In genomic region chr16:87677830-87678229, GRCh38 we compare ENCODE assay signal across 37 cellular contexts.
"Had no signal": no experiment of that assay in that cellular context is flagged by ENCODE, and none has a peak within 500 bp of the region (broad histone marks: within the 10 kb centered on the region; RNA-seq: fewer than 3 reads in every experiment).

No MANE protein-coding gene starts in this region.

- H3K9me3 ChIP-seq: ascending aorta had no signal

- H3K4me1 ChIP-seq: ascending aorta had no signal

- H3K36me3 ChIP-seq: ascending aorta, cardiac muscle cell had no signal

- ATAC-seq: activated CD4-positive, alpha-beta T cell treated with anti-CD3 and anti-CD28 coated beads for 36 hours; activated CD4-positive, CD25-positive, alpha-beta regulatory T cell treated with anti-CD3 and anti-CD28 coated beads, Interleukin-2, amount 50 U/mL, for 24 hours; activated CD8-positive, alpha-beta memory T cell treated with anti-CD3 and anti-CD28 coated beads, Interleukin-2, amount 10 ng/mL, durations not matched to agents 7 days and 5 days; activated CD8-positive, alpha-beta T cell treated with anti-CD3 and anti-CD28 coated beads, Interleukin-2, amount 10 ng/mL, durations not matched to agents 7 days and 5 days; activated naive CD8-positive, alpha-beta T cell treated with anti-CD3 and anti-CD28 coated beads, Interleukin-2, amount 50 U/mL, for 24 hours had no signal

- H3K27ac Mint-ChIP-seq: activated CD4-positive, alpha-beta memory T cell treated with anti-CD3 and anti-CD28 coated beads, Interleukin-2, amount 10 ng/mL, durations not matched to agents 7 days and 5 days; activated CD4-positive, alpha-beta T cell treated with anti-CD3 and anti-CD28 coated beads for 36 hours; activated CD4-positive, alpha-beta T cell treated with anti-CD3 and anti-CD28 coated beads, Interleukin-2, amount 10 ng/mL, durations not matched to agents 7 days and 5 days; activated CD8-positive, alpha-beta memory T cell treated with anti-CD3 and anti-CD28 coated beads, Interleukin-2, amount 10 ng/mL, durations not matched to agents 7 days and 5 days; activated CD8-positive, alpha-beta T cell treated with anti-CD3 and anti-CD28 coated beads, Interleukin-2, amount 10 ng/mL, durations not matched to agents 7 days and 5 days; activated naive CD4-positive, alpha-beta T cell treated with anti-CD3 and anti-CD28 coated beads, Interleukin-2, amount 10 ng/mL, durations not matched to agents 7 days and 5 days; activated naive CD4-positive, alpha-beta T cell treated with anti-CD3 and anti-CD28 coated beads, Interleukin-2, amount 50 U/mL, for 24 hours; activated naive CD8-positive, alpha-beta T cell; activated naive CD8-positive, alpha-beta T cell treated with anti-CD3 and anti-CD28 coated beads, Interleukin-2, amount 10 ng/mL, durations not matched to agents 7 days and 5 days; activated naive CD8-positive, alpha-beta T cell treated with anti-CD3 and anti-CD28 coated beads, Interleukin-2, amount 50 U/mL, for 24 hours; activated T-helper 2 cell treated with anti-CD3 and anti-CD28 coated beads, Interferon-gamma antibody, Interleukin-2, Interleukin-4, amounts not matched to agents 10 μg/mL and 5 μg/mL and 100 μg/mL, durations not matched to agents 14 hours and 24 hours and 36 hours; brain; T-helper 1 cell treated with Interleukin-12 subunit alpha and Interleukin-12 subunit beta and Interleukin-4 antibody, amounts not matched to agents 30 μg/mL and 1 μg/mL, for 36 hours; T-helper 2 cell treated with Interferon-gamma antibody and Interleukin-4, amounts not matched to agents 5 μg/mL and 100 μg/mL, for 36 hours had no signal

- H3K27me3 ChIP-seq: ascending aorta, cardiac muscle cell had no signal

- H3K4me3 ChIP-seq: ascending aorta, cardiac muscle cell had no signal

- H3K9me3 Mint-ChIP-seq: activated CD4-positive, alpha-beta memory T cell treated with anti-CD3 and anti-CD28 coated beads, Interleukin-2, amount 10 ng/mL, durations not matched to agents 7 days and 5 days; activated CD4-positive, alpha-beta T cell treated with anti-CD3 and anti-CD28 coated beads, Interleukin-2, amount 10 ng/mL, durations not matched to agents 7 days and 5 days; activated naive CD4-positive, alpha-beta T cell treated with anti-CD3 and anti-CD28 coated beads, Interleukin-2, amount 10 ng/mL, durations not matched to agents 7 days and 5 days; activated naive CD4-positive, alpha-beta T cell treated with anti-CD3 and anti-CD28 coated beads, Interleukin-2, amount 50 U/mL, for 24 hours; activated naive CD8-positive, alpha-beta T cell treated with anti-CD3 and anti-CD28 coated beads, Interleukin-2, amount 10 ng/mL, durations not matched to agents 7 days and 5 days; activated naive CD8-positive, alpha-beta T cell treated with anti-CD3 and anti-CD28 coated beads, Interleukin-2, amount 50 U/mL, for 24 hours; activated T-helper 2 cell treated with anti-CD3 and anti-CD28 coated beads, Interferon-gamma antibody, Interleukin-2, Interleukin-4, amounts not matched to agents 10 μg/mL and 5 μg/mL and 100 μg/mL, durations not matched to agents 14 hours and 24 hours and 36 hours; brain; central memory CD8-positive, alpha-beta T cell; T-helper 1 cell treated with Interleukin-12 subunit alpha and Interleukin-12 subunit beta and Interleukin-4 antibody, amounts not matched to agents 30 μg/mL and 1 μg/mL, for 36 hours; T-helper 2 cell treated with Interferon-gamma antibody and Interleukin-4, amounts not matched to agents 5 μg/mL and 100 μg/mL, for 36 hours had no signal

- H3K27me3 Mint-ChIP-seq: activated CD4-positive, alpha-beta memory T cell treated with anti-CD3 and anti-CD28 coated beads, Interleukin-2, amount 10 ng/mL, durations not matched to agents 7 days and 5 days; activated CD4-positive, alpha-beta T cell treated with anti-CD3 and anti-CD28 coated beads for 36 hours; activated CD4-positive, alpha-beta T cell treated with anti-CD3 and anti-CD28 coated beads, Interleukin-2, amount 10 ng/mL, durations not matched to agents 7 days and 5 days; activated naive CD4-positive, alpha-beta T cell treated with anti-CD3 and anti-CD28 coated beads, Interleukin-2, amount 50 U/mL, for 24 hours; brain had no signal

- H3K4me3 Mint-ChIP-seq: activated CD4-positive, alpha-beta memory T cell treated with anti-CD3 and anti-CD28 coated beads, Interleukin-2, amount 10 ng/mL, durations not matched to agents 7 days and 5 days; activated CD4-positive, alpha-beta T cell treated with anti-CD3 and anti-CD28 coated beads for 36 hours; activated CD4-positive, alpha-beta T cell treated with anti-CD3 and anti-CD28 coated beads, Interleukin-2, amount 10 ng/mL, durations not matched to agents 7 days and 5 days; activated CD8-positive, alpha-beta memory T cell treated with anti-CD3 and anti-CD28 coated beads, Interleukin-2, amount 10 ng/mL, durations not matched to agents 7 days and 5 days; activated CD8-positive, alpha-beta T cell treated with anti-CD3 and anti-CD28 coated beads, Interleukin-2, amount 10 ng/mL, durations not matched to agents 7 days and 5 days; activated naive CD4-positive, alpha-beta T cell treated with anti-CD3 and anti-CD28 coated beads, Interleukin-2, amount 10 ng/mL, durations not matched to agents 7 days and 5 days; activated naive CD4-positive, alpha-beta T cell treated with anti-CD3 and anti-CD28 coated beads, Interleukin-2, amount 50 U/mL, for 24 hours; activated naive CD8-positive, alpha-beta T cell; activated naive CD8-positive, alpha-beta T cell treated with anti-CD3 and anti-CD28 coated beads, Interleukin-2, amount 10 ng/mL, durations not matched to agents 7 days and 5 days; activated naive CD8-positive, alpha-beta T cell treated with anti-CD3 and anti-CD28 coated beads, Interleukin-2, amount 50 U/mL, for 24 hours; brain; central memory CD8-positive, alpha-beta T cell; T-helper 1 cell treated with Interleukin-12 subunit alpha and Interleukin-12 subunit beta and Interleukin-4 antibody, amounts not matched to agents 30 μg/mL and 1 μg/mL, for 36 hours; T-helper 2 cell treated with Interferon-gamma antibody and Interleukin-4, amounts not matched to agents 5 μg/mL and 100 μg/mL, for 36 hours had no signal

- H3K4me1 Mint-ChIP-seq: activated CD4-positive, alpha-beta T cell treated with anti-CD3 and anti-CD28 coated beads, Interleukin-2, amount 10 ng/mL, durations not matched to agents 7 days and 5 days had no signal

- DNase-seq: activated CD4-positive, alpha-beta memory T cell treated with anti-CD3 and anti-CD28 coated beads, Interleukin-2, amount 10 ng/mL, durations not matched to agents 7 days and 5 days; activated CD4-positive, alpha-beta T cell treated with anti-CD3 and anti-CD28 coated beads for 1 hour; activated CD4-positive, alpha-beta T cell treated with anti-CD3 and anti-CD28 coated beads for 36 hours; activated CD4-positive, alpha-beta T cell treated with anti-CD3 and anti-CD28 coated beads for 48 hours; activated CD4-positive, alpha-beta T cell treated with anti-CD3 and anti-CD28 coated beads, Interleukin-2, amount 10 ng/mL, durations not matched to agents 7 days and 5 days; activated CD4-positive, alpha-beta T cell treated with anti-CD3 and anti-CD28 coated beads, Interleukin-2, amount 50 U/mL, for 48 hours; activated CD4-positive, CD25-positive, alpha-beta regulatory T cell; activated CD8-positive, alpha-beta memory T cell treated with anti-CD3 and anti-CD28 coated beads for 24 hours; activated CD8-positive, alpha-beta memory T cell treated with anti-CD3 and anti-CD28 coated beads, Interleukin-2, amount 10 ng/mL, durations not matched to agents 7 days and 5 days; activated CD8-positive, alpha-beta memory T cell treated with anti-CD3 and anti-CD28 coated beads, Interleukin-2, amount 50 U/mL, for 48 hours; activated CD8-positive, alpha-beta T cell treated with anti-CD3 and anti-CD28 coated beads, Interleukin-2, amount 10 ng/mL, durations not matched to agents 7 days and 5 days; activated effector memory CD4-positive, alpha-beta T cell treated with Interleukin-2 at 50 U/mL for 16 hours; activated gamma-delta T cell; activated naive CD4-positive, alpha-beta T cell treated with anti-CD3 and anti-CD28 coated beads, Interleukin-2, amount 10 ng/mL, durations not matched to agents 7 days and 5 days; activated naive CD4-positive, alpha-beta T cell treated with Interleukin-2 at 50 U/mL for 16 hours; activated naive CD8-positive, alpha-beta T cell treated with anti-CD3 and anti-CD28 coated beads, Interleukin-2, amount 10 ng/mL, durations not matched to agents 7 days and 5 days; activated naive CD8-positive, alpha-beta T cell treated with anti-CD3 and anti-CD28 coated beads, Interleukin-2, amount 50 U/mL, for 24 hours; activated T-cell treated with anti-CD3 and anti-CD28 coated beads, Interleukin-2, amount 50 U/mL, for 48 hours; amygdala; anterior cingulate cortex; cerebellar nuclear complex; T-helper 1 cell; T-helper 2 cell; T-helper 9 cell had no signal

- H3K27ac ChIP-seq: ascending aorta, cardiac muscle cell, VCaP had no signal

- H3K36me3 Mint-ChIP-seq: activated CD8-positive, alpha-beta memory T cell treated with anti-CD3 and anti-CD28 coated beads, Interleukin-2, amount 10 ng/mL, durations not matched to agents 7 days and 5 days; activated naive CD4-positive, alpha-beta T cell treated with anti-CD3 and anti-CD28 coated beads, Interleukin-2, amount 10 ng/mL, durations not matched to agents 7 days and 5 days; activated naive CD4-positive, alpha-beta T cell treated with anti-CD3 and anti-CD28 coated beads, Interleukin-2, amount 50 U/mL, for 24 hours; activated naive CD8-positive, alpha-beta T cell; activated naive CD8-positive, alpha-beta T cell treated with anti-CD3 and anti-CD28 coated beads, Interleukin-2, amount 10 ng/mL, durations not matched to agents 7 days and 5 days had no signal

- FAIRE-seq: bronchial epithelial cell, TTC549 had no signal
